8 cellular contexts compared by ENCODE assay signal in the genomic region with DNA sequence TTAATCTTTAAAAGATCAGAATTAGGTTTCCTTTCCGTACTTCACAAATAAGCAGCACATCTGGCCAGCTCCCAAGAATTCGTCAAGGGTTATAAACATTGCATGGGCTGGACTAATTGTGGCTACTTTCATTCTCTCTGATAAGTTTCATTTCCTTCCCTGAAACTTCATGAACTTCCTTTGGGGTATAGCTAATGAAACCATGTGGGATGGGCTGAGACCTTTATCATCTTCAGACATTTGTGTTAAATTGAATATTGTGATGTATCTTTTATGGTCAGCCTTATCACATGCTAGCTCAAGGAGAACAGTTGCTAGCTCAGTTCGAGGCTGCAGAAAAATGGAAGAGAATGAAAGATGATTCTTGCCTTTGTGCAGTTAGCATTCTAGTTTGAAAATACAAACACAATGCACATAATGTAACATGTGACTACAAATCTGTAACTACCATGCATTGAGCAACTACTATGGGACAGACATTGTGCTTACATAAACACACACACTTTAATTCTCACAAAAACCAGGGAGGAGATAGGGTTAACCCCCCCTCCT. TPM values are rescaled to one million over a fixed set of nuclear protein-coding genes. Genes with fewer than 3 reads are reported as not detected.
A peak's percentile ranks its signal among the peaks of the same experiment; 100 is the strongest.
DNase-seq lines count a peak whose midpoint lies in the region; TF ChIP-seq lines count a peak whose summit lies in the region.

No MANE protein-coding gene starts in this region.

- intact Hi-C loops in stomach (cut with DNase I; ENCODE audit: low total_unique reads) = no loop called here

- no peak for TF ChIP-seq CTCF in GM12864 (IDR thresholded peaks at IDR 0.05; ENCODE audit: low read depth, low read length, missing control alignments)
- TF ChIP-seq CTCF in HFF-Myc (IDR thresholded peaks at IDR 0.05; ENCODE audit: low read depth, low read length, missing control alignments) = no peak
- TF ChIP-seq CTCF in Peyer's patch (IDR thresholded peaks at IDR 0.05) = no peak
- TF ChIP-seq CTCF in stomach (IDR thresholded peaks at IDR 0.05) = no peak

- peak overlapping the region in 3 of 4 donors; percentile 14 to 51 (median 22) for H3K27ac ChIP-seq in Peyer's patch
- peak overlapping the region in 4 of 5 donors; percentile 32 to 88 (median 74) for H3K27ac ChIP-seq in stomach

- H3K36me3 ChIP-seq in Peyer's patch (no peaks in the 10 kb centered on the region), stomach (no peaks in the 10 kb centered on the region)

- no peak for TF ChIP-seq POLR2A in Peyer's patch (IDR thresholded peaks at IDR 0.05)
- TF ChIP-seq POLR2A in stomach (IDR thresholded peaks at IDR 0.05) = no peak

- H3K4me1 ChIP-seq in Peyer's patch (peaks cover 0 to 14% (median 3%) of the 10 kb centered on the region in 4 donors), stomach (peaks cover 18 to 49% (median 38%) of the 10 kb centered on the region in 4 donors)

- peak; percentile 31 for DNase-seq in GM12864 (ENCODE audit: low read depth)
- no peak for DNase-seq in HFF-Myc (ENCODE audit: extremely low read depth, low read depth)
- peak in 2 of 3 donors; percentile 43 to 72 for DNase-seq in Peyer's patch
- peak; percentile 21 for DNase-seq in fibroblast of the conjunctiva (ENCODE audit: low read depth)
- DNase-seq in stomach = peak; percentile 68
- no peak for DNase-seq in NK-92 (lab: John Stamatoyannopoulos, UW; ENCODE audit: unreplicated experiment)
- no peak for DNase-seq in central memory CD4-positive, alpha-beta T cell
- DNase-seq in DMS53 treated with DMSO at 0.1 percent for 48 hours (lab: John Stamatoyannopoulos, UW; ENCODE audit: unreplicated experiment) = no peak

- H3K27me3 ChIP-seq in Peyer's patch = no peaks in the 10 kb centered on the region
- no peaks in the 10 kb centered on the region for H3K27me3 ChIP-seq in stomach

- no peaks in the 10 kb centered on the region for H3K9me3 ChIP-seq in Peyer's patch
- H3K9me3 ChIP-seq in stomach = no peaks in the 10 kb centered on the region

- H3K4me3 ChIP-seq in GM12864 (ENCODE audit: low read depth, low read length) = no peak overlapping the region
- H3K4me3 ChIP-seq in HFF-Myc (replicated peaks; ENCODE audit: low read depth, low read length) = peak overlapping the region; percentile 5; the same call in 1 of the 2 replicates
- H3K4me3 ChIP-seq in Peyer's patch = no peak overlapping the region
- H3K4me3 ChIP-seq in stomach = peak overlapping the region in 3 of 4 donors; percentile 14 to 29 (median 15)

- 0 to 7% (median 1%) methylated on average over 3 of the region's 3 CpGs for WGBS in stomach, 5 donors

- no peak for TF ChIP-seq EP300 in stomach (IDR thresholded peaks at IDR 0.05)

RNA-seq across cellular contexts. Expression of gene GMPR, which starts 1.7 kb away (rescaled TPM):
- total RNA-seq in Peyer's patch (1 to 10 TPM in 3 of 4 donors, not detected in 1; 3.6 to 8.1 (median 6.3) TPM), stomach (10 to 100 TPM in 3 of 5 donors, 1 to 10 TPM in 2; 9.8 to 32.7 (median 11.9) TPM)
- 10 to 100 TPM; 24.5 to 46.3 (median 30.1) TPM for polyA plus RNA-seq in stomach

Comparison
In these comparisons a context has a peak if more than half of its experiments do, and no peak if none do; other contexts are left out.
1. DNase-seq: peak in GM12864 (single experiment), Peyer's patch (2 of 3), fibroblast of the conjunctiva (single experiment) and stomach (single experiment); none in HFF-Myc (single experiment), NK-92 (single experiment), central memory CD4-positive, alpha-beta T cell (single experiment) and DMS53 treated with DMSO at 0.1 percent for 48 hours (single experiment).
2. H3K4me3 ChIP-seq: peak in HFF-Myc (single experiment) and stomach (3 of 4); none in GM12864 (single experiment) and Peyer's patch (0 of 4).